Comparison of ENCODE assay signal across 8 cellular contexts in genomic region chr10:102422586-102423129, GRCh38. TPM values are rescaled to one million over a fixed set of nuclear protein-coding genes. Genes with fewer than 3 reads are reported as not detected.
DNase-seq lines count a peak whose midpoint lies in the region; ATAC-seq, FAIRE-seq and TF ChIP-seq lines count a peak whose summit lies in the region.

No MANE protein-coding gene starts in this region.

- H3K36me3 Mint-ChIP-seq in memory B cell = peaks cover 7% of the 10 kb centered on the region

- peak; percentile 95 for TF ChIP-seq CTCF in WERI-Rb-1 (IDR thresholded peaks at IDR 0.05; ENCODE audit: low read depth, low read length)
- TF ChIP-seq CTCF in endothelial cell of umbilical vein (IDR thresholded peaks at IDR 0.05; ENCODE audit: extremely low read depth in 1 of 2, insufficient read depth in 1 of 2, low read depth in 1 of 2, low read length in 2 of 2) = peak; percentile 88 to 92

- no peaks in the 10 kb centered on the region for H3K9me3 Mint-ChIP-seq in memory B cell

- H3K9me1 ChIP-seq in endothelial cell of umbilical vein (replicated peaks; ENCODE audit: control insufficient read depth, extremely low read depth, insufficient read depth, low read length) = no peaks in the 10 kb centered on the region

- no peak overlapping the region for H2AFZ ChIP-seq in endothelial cell of umbilical vein (ENCODE audit: low read depth, low read length)

- DNase-seq in NCI-H345 (lab: John Stamatoyannopoulos, UW) (peak; percentile 6), NCI-H345 treated with DMSO at 0.1 percent for 48 hours (lab: John Stamatoyannopoulos, UW; ENCODE audit: unreplicated experiment) (no peak), HuH-7 (ENCODE audit: low spot score) (peak; percentile 94), WERI-Rb-1 (peak; percentile 85), endothelial cell of umbilical vein (ENCODE audit: low read depth, low spot score) (peak; percentile 73), memory B cell (ENCODE audit: low spot score in 2 of 2) (peak in 1 of 2 donors; percentile 48), NCI-H774 (lab: John Stamatoyannopoulos, UW) (no peak)

- H3K27me3 Mint-ChIP-seq in memory B cell = peaks cover 10% of the 10 kb centered on the region

- H3K9me3 ChIP-seq in WERI-Rb-1 (ENCODE audit: severe bottlenecking) (no peaks in the 10 kb centered on the region), endothelial cell of umbilical vein (replicated peaks; ENCODE audit: control insufficient read depth, insufficient read depth, low read length) (no peaks in the 10 kb centered on the region), stomach smooth muscle (ENCODE audit: control insufficient read depth in 2 of 2, low read length in 2 of 2) (no peaks in the 10 kb centered on the region)

- CTCF ChIA-PET in endothelial cell of umbilical vein (lab: Charles Lee) = interaction anchor here (0.6 to 6.5 kb wide), 19 partner anchors 8 to 253 kb away, joined by 3 to 74 read pairs (median 7); partner anchors contain the start of genes C10orf95, CUEDC2, ELOVL3 and NFKB2

- H3K4me3 Mint-ChIP-seq in memory B cell = peak overlapping the region; percentile 97

- no peak overlapping the region for H3K27ac Mint-ChIP-seq in memory B cell

- no peak overlapping the region for H3K9ac ChIP-seq in endothelial cell of umbilical vein (replicated peaks; ENCODE audit: extremely low read depth, insufficient read depth, low read length)
- H3K9ac ChIP-seq in stomach smooth muscle (ENCODE audit: low read length in 2 of 2) = peak overlapping the region; percentile 77 to 98

- peak; percentile 14 for ATAC-seq in memory B cell (ENCODE audit: low read depth)

- no peaks in the 10 kb centered on the region for H3K27me3 ChIP-seq in WERI-Rb-1 (ENCODE audit: insufficient read depth, low read depth, severe bottlenecking)
- H3K27me3 ChIP-seq in endothelial cell of umbilical vein (ENCODE audit: control insufficient read depth in 2 of 2, insufficient read depth in 2 of 2, low read length in 2 of 2) = peaks cover 3 to 7% of the 10 kb centered on the region in 2 experiments
- peaks cover 3 to 5% of the 10 kb centered on the region in 2 donors for H3K27me3 ChIP-seq in stomach smooth muscle (ENCODE audit: control insufficient read depth in 1 of 2, insufficient read depth in 2 of 2, low read length in 2 of 2)

- FAIRE-seq in endothelial cell of umbilical vein (lab: Jason Lieb, UNC) = peak; percentile 89

- H3K4me3 ChIP-seq in WERI-Rb-1 (ENCODE audit: low read depth, low read length) = no peak overlapping the region
- H3K4me3 ChIP-seq in endothelial cell of umbilical vein (replicated peaks in 1 of 3; ENCODE audit: insufficient read depth in 1 of 3, low read depth in 1 of 3, low read length in 3 of 3) = peak overlapping the region in 2 of 3 experiments; percentile 70 to 73
- peak overlapping the region; percentile 90 to 91 for H3K4me3 ChIP-seq in stomach smooth muscle (ENCODE audit: low read length in 2 of 2)

- H3K4me1 ChIP-seq in endothelial cell of umbilical vein (ENCODE audit: control insufficient read depth, extremely low read depth, insufficient read depth, low read length) (peaks cover 20% of the 10 kb centered on the region), stomach smooth muscle (ENCODE audit: control insufficient read depth, insufficient read depth, low read length) (peaks cover 40% of the 10 kb centered on the region)

- no peaks in the 10 kb centered on the region for H4K20me1 ChIP-seq in endothelial cell of umbilical vein (replicated peaks; ENCODE audit: control insufficient read depth, extremely low read depth, insufficient read depth, low read length)

- intact Hi-C loops in endothelial cell of umbilical vein (cut with micrococcal nuclease) = loop anchor here (1.0 to 5.0 kb wide), 8 partner anchors 10 to 253 kb away; partner anchors contain the start of genes ACTR1A, CUEDC2 and SUFU

- H3K79me2 ChIP-seq in endothelial cell of umbilical vein (ENCODE audit: control insufficient read depth, insufficient read depth, low read length) = no peaks in the 10 kb centered on the region

- peak; percentile 47 for TF ChIP-seq POLR2A in endothelial cell of umbilical vein (IDR thresholded peaks at IDR 0.05; ENCODE audit: low read depth, low read length)

- POLR2A ChIA-PET in endothelial cell of umbilical vein (lab: Charles Lee) = interaction anchor here (0.6 to 0.9 kb wide), 3 partner anchors 80 to 253 kb away, joined by 3 to 4 read pairs (median 3); partner anchors contain the start of gene ACTR1A

- H3K4me2 ChIP-seq in endothelial cell of umbilical vein (ENCODE audit: insufficient read depth, low read length) = peak overlapping the region; percentile 67

- peaks cover 39% of the 10 kb centered on the region for H3K36me3 ChIP-seq in WERI-Rb-1
- H3K36me3 ChIP-seq in endothelial cell of umbilical vein (ENCODE audit: control insufficient read depth in 2 of 2, extremely low read depth in 1 of 2, insufficient read depth in 2 of 2, low read length in 2 of 2) = peaks cover 0 to 9% of the 10 kb centered on the region in 2 experiments
- peaks cover 7 to 12% of the 10 kb centered on the region in 2 donors for H3K36me3 ChIP-seq in stomach smooth muscle (ENCODE audit: control insufficient read depth in 2 of 2, insufficient read depth in 2 of 2, low read length in 2 of 2)

- dilution Hi-C loops in endothelial cell of umbilical vein (cut with MboI; ENCODE audit: extremely low pct_ligation_motif_present, low sequenced_read_pairs) = no loop called here

- no TSS peak for BruUV-seq in endothelial cell of umbilical vein (replicated peaks; lab: Mats Ljungman, UMichigan)

- peaks cover 21% of the 10 kb centered on the region for H3K4me1 Mint-ChIP-seq in memory B cell

- peak overlapping the region; percentile 47 for H3K27ac ChIP-seq in WERI-Rb-1
- H3K27ac ChIP-seq in endothelial cell of umbilical vein (ENCODE audit: insufficient read depth, low read depth, low read length) = no peak overlapping the region
- H3K27ac ChIP-seq in stomach smooth muscle (ENCODE audit: low read length) = peak overlapping the region; percentile 95

TF ChIP-seq in endothelial cell of umbilical vein, 7 proteins besides CTCF, POLR2A, EP300 and RAD21 (continues in another document):
- TF ChIP-seq MAX (IDR thresholded peaks at IDR 0.05; ENCODE audit: insufficient read depth, insufficient read length) = no peak
- TF ChIP-seq FOS (IDR thresholded peaks at IDR 0.05; ENCODE audit: borderline replicate concordance, insufficient read depth, low read length) = no peak
- TF ChIP-seq JUN (IDR thresholded peaks at IDR 0.05; ENCODE audit: borderline replicate concordance, insufficient read depth, insufficient read length, low read depth) = no peak

RNA-seq across cellular contexts. Expression of gene FBXL15, which starts 2.0 kb away (rescaled TPM):
- total RNA-seq in endothelial cell of umbilical vein = 9.9 and 10.7 TPM in 2 replicates
- 15.3 and 21.6 TPM in 2 replicates for polyA plus RNA-seq in endothelial cell of umbilical vein
- 5.9 and 10.1 TPM in 2 replicates for polyA plus RNA-seq in endothelial cell of umbilical vein (2011; cell fraction: cytosol; rRNA removed)
- polyA plus RNA-seq in endothelial cell of umbilical vein (2011; cell fraction: nucleus; rRNA removed) = 11.6 and 11.7 TPM in 2 replicates
- 4.3 and 6.2 TPM in 2 replicates for polyA plus RNA-seq in endothelial cell of umbilical vein (2012)
- 1.4 and 2.0 TPM in 2 replicates for polyA minus RNA-seq in endothelial cell of umbilical vein
- polyA minus RNA-seq in endothelial cell of umbilical vein (2011; cell fraction: cytosol; rRNA and poly(A)+ RNA removed) = 8.5 TPM
- 1.5 and 1.8 TPM in 2 replicates for polyA minus RNA-seq in endothelial cell of umbilical vein (2011; cell fraction: nucleus; rRNA and poly(A)+ RNA removed)

RNA-seq across cellular contexts. Expression of gene PSD, which starts 4.1 kb away (rescaled TPM):
- 0.18 and 0.40 TPM in 2 replicates for total RNA-seq in endothelial cell of umbilical vein
- 0.08 and 0.10 TPM in 2 replicates for polyA plus RNA-seq in endothelial cell of umbilical vein
- polyA plus RNA-seq in endothelial cell of umbilical vein (2011; cell fraction: cytosol; rRNA removed) = 0.07 TPM in 1 of 2 replicates, not detected in the other
- 0.24 and 0.29 TPM in 2 replicates for polyA plus RNA-seq in endothelial cell of umbilical vein (2011; cell fraction: nucleus; rRNA removed)
- 0.86 and 2.6 TPM in 2 replicates for polyA plus RNA-seq in endothelial cell of umbilical vein (2012)
- not detected in 2 replicates for polyA minus RNA-seq in endothelial cell of umbilical vein
- polyA minus RNA-seq in endothelial cell of umbilical vein (2011; cell fraction: cytosol; rRNA and poly(A)+ RNA removed) = not detected
- 0.29 TPM in 1 of 2 replicates, not detected in the other for polyA minus RNA-seq in endothelial cell of umbilical vein (2011; cell fraction: nucleus; rRNA and poly(A)+ RNA removed)

RNA-seq across cellular contexts. Expression of gene CUEDC2, which starts 9.7 kb away (rescaled TPM):
- 61.5 and 62.6 TPM in 2 replicates for total RNA-seq in endothelial cell of umbilical vein
- 82.3 and 96.7 TPM in 2 replicates for polyA plus RNA-seq in endothelial cell of umbilical vein
- 79.5 and 108 TPM in 2 replicates for polyA plus RNA-seq in endothelial cell of umbilical vein (2011; cell fraction: cytosol; rRNA removed)
- 119 and 127 TPM in 2 replicates for polyA plus RNA-seq in endothelial cell of umbilical vein (2011; cell fraction: nucleus; rRNA removed)
- polyA plus RNA-seq in endothelial cell of umbilical vein (2012) = 56.6 and 83.3 TPM in 2 replicates
- polyA minus RNA-seq in endothelial cell of umbilical vein = 26.5 and 27.4 TPM in 2 replicates
- 32.0 TPM for polyA minus RNA-seq in endothelial cell of umbilical vein (2011; cell fraction: cytosol; rRNA and poly(A)+ RNA removed)
- 7.5 and 12.2 TPM in 2 replicates for polyA minus RNA-seq in endothelial cell of umbilical vein (2011; cell fraction: nucleus; rRNA and poly(A)+ RNA removed)

RNA-seq across cellular contexts. Expression of gene NFKB2, which starts 27.2 kb away (rescaled TPM):
- total RNA-seq in endothelial cell of umbilical vein = 21.9 and 25.6 TPM in 2 replicates
- polyA plus RNA-seq in endothelial cell of umbilical vein = 21.0 and 23.0 TPM in 2 replicates
- polyA plus RNA-seq in endothelial cell of umbilical vein (2011; cell fraction: cytosol; rRNA removed) = 13.8 and 20.2 TPM in 2 replicates
- polyA plus RNA-seq in endothelial cell of umbilical vein (2011; cell fraction: nucleus; rRNA removed) = 53.7 and 67.4 TPM in 2 replicates
- 17.7 and 31.9 TPM in 2 replicates for polyA plus RNA-seq in endothelial cell of umbilical vein (2012)
- polyA minus RNA-seq in endothelial cell of umbilical vein = 9.5 and 11.2 TPM in 2 replicates
- polyA minus RNA-seq in endothelial cell of umbilical vein (2011; cell fraction: cytosol; rRNA and poly(A)+ RNA removed) = 27.7 TPM
- polyA minus RNA-seq in endothelial cell of umbilical vein (2011; cell fraction: nucleus; rRNA and poly(A)+ RNA removed) = 11.3 and 18.8 TPM in 2 replicates

RNA-seq across cellular contexts. Expression of gene C10orf95, which starts 28.7 kb away (rescaled TPM):
- total RNA-seq in endothelial cell of umbilical vein = not detected in 2 replicates
- 0.08 TPM in 1 of 2 replicates, not detected in the other for polyA plus RNA-seq in endothelial cell of umbilical vein
- polyA plus RNA-seq in endothelial cell of umbilical vein (2011; cell fraction: cytosol; rRNA removed) = 0.04 TPM in 1 of 2 replicates, not detected in the other
- polyA plus RNA-seq in endothelial cell of umbilical vein (2011; cell fraction: nucleus; rRNA removed) = not detected in 2 replicates
- not detected in 2 replicates for polyA plus RNA-seq in endothelial cell of umbilical vein (2012)
- polyA minus RNA-seq in endothelial cell of umbilical vein = not detected in 2 replicates
- not detected for polyA minus RNA-seq in endothelial cell of umbilical vein (2011; cell fraction: cytosol; rRNA and poly(A)+ RNA removed)
- polyA minus RNA-seq in endothelial cell of umbilical vein (2011; cell fraction: nucleus; rRNA and poly(A)+ RNA removed) = not detected in 2 replicates

Comparison
In these comparisons a context has a peak if more than half of its experiments do, and no peak if none do; other contexts are left out.
1. DNase-seq: peak in NCI-H345 (single experiment), HuH-7 (single experiment), WERI-Rb-1 (single experiment) and endothelial cell of umbilical vein (single experiment); none in NCI-H345 treated with DMSO at 0.1 percent for 48 hours (single experiment) and NCI-H774 (single experiment).